1 cellular context compared by ENCODE assay signal in the genomic region with DNA sequence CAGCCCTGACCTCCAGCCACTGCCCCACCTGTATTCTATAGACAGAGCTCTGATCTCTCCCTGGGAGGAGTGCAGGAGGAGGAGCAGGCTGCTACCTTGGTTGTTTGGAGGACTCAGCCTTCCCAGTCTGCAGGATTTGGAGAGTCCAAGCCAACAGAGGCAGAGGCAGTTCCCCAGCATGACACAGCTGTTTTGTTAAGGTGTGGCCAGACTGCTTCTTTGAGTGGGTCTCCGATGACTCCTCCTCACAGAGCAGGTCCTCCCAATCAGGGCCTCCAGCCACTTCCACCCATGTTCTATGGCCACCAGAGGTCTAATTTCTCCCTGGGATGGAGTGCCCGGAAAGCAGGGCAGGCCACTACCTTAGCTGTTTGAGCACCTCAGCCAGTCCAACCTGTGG.
TF ChIP-seq lines count a peak whose summit lies in the region.

No MANE protein-coding gene starts in this region.

TF ChIP-seq in K562, 482 proteins besides CTCF, POLR2A, EP300 and RAD21 (continued from another document):
- TF ChIP-seq, protein P1, sequence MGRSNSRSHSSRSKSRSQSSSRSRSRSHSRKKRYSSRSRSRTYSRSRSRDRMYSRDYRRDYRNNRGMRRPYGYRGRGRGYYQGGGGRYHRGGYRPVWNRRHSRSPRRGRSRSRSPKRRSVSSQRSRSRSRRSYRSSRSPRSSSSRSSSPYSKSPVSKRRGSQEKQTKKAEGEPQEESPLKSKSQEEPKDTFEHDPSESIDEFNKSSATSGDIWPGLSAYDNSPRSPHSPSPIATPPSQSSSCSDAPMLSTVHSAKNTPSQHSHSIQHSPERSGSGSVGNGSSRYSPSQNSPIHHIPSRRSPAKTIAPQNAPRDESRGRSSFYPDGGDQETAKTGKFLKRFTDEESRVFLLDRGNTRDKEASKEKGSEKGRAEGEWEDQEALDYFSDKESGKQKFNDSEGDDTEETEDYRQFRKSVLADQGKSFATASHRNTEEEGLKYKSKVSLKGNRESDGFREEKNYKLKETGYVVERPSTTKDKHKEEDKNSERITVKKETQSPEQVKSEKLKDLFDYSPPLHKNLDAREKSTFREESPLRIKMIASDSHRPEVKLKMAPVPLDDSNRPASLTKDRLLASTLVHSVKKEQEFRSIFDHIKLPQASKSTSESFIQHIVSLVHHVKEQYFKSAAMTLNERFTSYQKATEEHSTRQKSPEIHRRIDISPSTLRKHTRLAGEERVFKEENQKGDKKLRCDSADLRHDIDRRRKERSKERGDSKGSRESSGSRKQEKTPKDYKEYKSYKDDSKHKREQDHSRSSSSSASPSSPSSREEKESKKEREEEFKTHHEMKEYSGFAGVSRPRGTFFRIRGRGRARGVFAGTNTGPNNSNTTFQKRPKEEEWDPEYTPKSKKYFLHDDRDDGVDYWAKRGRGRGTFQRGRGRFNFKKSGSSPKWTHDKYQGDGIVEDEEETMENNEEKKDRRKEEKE (IDR thresholded peaks at IDR 0.05; ENCODE audit: borderline replicate concordance in 1 of 2, control insufficient read depth in 1 of 2, low read depth in 2 of 2, low read length in 1 of 2) = no peak
- TF ChIP-seq HMG20A (CRISPR knock-in tag; conservative IDR thresholded peaks at IDR 0.05) = no peak
- TF ChIP-seq NR2F6 (CRISPR knock-in tag; IDR thresholded peaks at IDR 0.05) = no peak
- no peak for TF ChIP-seq SMAD2 (IDR thresholded peaks at IDR 0.05; ENCODE audit: low read depth, low read length)
- TF ChIP-seq TFAM (CRISPR knock-in tag; conservative IDR thresholded peaks at IDR 0.05) = no peak
- TF ChIP-seq MAFG (tag; conservative IDR thresholded peaks at IDR 0.05) = peak; percentile 90
- TF ChIP-seq MYNN (IDR thresholded peaks at IDR 0.05) = no peak
- TF ChIP-seq MYNN (CRISPR knock-in tag; IDR thresholded peaks at IDR 0.05) = no peak
- TF ChIP-seq ETV1 (tag; conservative IDR thresholded peaks at IDR 0.05; ENCODE audit: low read depth) = no peak
- no peak for TF ChIP-seq ZNF586 (CRISPR knock-in tag; conservative IDR thresholded peaks at IDR 0.05)
- TF ChIP-seq NFE2 (IDR thresholded peaks at IDR 0.05; ENCODE audit: low read depth) = peak; percentile 94
- TF ChIP-seq, protein P2, sequence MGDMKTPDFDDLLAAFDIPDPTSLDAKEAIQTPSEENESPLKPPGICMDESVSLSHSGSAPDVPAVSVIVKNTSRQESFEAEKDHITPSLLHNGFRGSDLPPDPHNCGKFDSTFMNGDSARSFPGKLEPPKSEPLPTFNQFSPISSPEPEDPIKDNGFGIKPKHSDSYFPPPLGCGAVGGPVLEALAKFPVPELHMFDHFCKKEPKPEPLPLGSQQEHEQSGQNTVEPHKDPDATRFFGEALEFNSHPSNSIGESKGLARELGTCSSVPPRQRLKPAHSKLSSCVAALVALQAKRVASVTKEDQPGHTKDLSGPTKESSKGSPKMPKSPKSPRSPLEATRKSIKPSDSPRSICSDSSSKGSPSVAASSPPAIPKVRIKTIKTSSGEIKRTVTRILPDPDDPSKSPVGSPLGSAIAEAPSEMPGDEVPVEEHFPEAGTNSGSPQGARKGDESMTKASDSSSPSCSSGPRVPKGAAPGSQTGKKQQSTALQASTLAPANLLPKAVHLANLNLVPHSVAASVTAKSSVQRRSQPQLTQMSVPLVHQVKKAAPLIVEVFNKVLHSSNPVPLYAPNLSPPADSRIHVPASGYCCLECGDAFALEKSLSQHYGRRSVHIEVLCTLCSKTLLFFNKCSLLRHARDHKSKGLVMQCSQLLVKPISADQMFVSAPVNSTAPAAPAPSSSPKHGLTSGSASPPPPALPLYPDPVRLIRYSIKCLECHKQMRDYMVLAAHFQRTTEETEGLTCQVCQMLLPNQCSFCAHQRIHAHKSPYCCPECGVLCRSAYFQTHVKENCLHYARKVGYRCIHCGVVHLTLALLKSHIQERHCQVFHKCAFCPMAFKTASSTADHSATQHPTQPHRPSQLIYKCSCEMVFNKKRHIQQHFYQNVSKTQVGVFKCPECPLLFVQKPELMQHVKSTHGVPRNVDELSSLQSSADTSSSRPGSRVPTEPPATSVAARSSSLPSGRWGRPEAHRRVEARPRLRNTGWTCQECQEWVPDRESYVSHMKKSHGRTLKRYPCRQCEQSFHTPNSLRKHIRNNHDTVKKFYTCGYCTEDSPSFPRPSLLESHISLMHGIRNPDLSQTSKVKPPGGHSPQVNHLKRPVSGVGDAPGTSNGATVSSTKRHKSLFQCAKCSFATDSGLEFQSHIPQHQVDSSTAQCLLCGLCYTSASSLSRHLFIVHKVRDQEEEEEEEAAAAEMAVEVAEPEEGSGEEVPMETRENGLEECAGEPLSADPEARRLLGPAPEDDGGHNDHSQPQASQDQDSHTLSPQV (IDR thresholded peaks at IDR 0.05) = no peak
- TF ChIP-seq BRD9 (IDR thresholded peaks at IDR 0.05; ENCODE audit: low read depth, partially characterized antibody) = no peak
- no peak for TF ChIP-seq ZC3H8 (IDR thresholded peaks at IDR 0.05)
- TF ChIP-seq, protein P3, sequence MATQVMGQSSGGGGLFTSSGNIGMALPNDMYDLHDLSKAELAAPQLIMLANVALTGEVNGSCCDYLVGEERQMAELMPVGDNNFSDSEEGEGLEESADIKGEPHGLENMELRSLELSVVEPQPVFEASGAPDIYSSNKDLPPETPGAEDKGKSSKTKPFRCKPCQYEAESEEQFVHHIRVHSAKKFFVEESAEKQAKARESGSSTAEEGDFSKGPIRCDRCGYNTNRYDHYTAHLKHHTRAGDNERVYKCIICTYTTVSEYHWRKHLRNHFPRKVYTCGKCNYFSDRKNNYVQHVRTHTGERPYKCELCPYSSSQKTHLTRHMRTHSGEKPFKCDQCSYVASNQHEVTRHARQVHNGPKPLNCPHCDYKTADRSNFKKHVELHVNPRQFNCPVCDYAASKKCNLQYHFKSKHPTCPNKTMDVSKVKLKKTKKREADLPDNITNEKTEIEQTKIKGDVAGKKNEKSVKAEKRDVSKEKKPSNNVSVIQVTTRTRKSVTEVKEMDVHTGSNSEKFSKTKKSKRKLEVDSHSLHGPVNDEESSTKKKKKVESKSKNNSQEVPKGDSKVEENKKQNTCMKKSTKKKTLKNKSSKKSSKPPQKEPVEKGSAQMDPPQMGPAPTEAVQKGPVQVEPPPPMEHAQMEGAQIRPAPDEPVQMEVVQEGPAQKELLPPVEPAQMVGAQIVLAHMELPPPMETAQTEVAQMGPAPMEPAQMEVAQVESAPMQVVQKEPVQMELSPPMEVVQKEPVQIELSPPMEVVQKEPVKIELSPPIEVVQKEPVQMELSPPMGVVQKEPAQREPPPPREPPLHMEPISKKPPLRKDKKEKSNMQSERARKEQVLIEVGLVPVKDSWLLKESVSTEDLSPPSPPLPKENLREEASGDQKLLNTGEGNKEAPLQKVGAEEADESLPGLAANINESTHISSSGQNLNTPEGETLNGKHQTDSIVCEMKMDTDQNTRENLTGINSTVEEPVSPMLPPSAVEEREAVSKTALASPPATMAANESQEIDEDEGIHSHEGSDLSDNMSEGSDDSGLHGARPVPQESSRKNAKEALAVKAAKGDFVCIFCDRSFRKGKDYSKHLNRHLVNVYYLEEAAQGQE (CRISPR knock-in tag; IDR thresholded peaks at IDR 0.05; ENCODE audit: low read depth) = no peak
- peak; percentile 88 for TF ChIP-seq C11orf30 (IDR thresholded peaks at IDR 0.05; ENCODE audit: low read depth)
- TF ChIP-seq BMI1 (IDR thresholded peaks at IDR 0.05; ENCODE audit: low read length) = no peak
- TF ChIP-seq PURB (CRISPR knock-in tag; IDR thresholded peaks at IDR 0.05; ENCODE audit: low read depth) = no peak
- TF ChIP-seq ARID1B (IDR thresholded peaks at IDR 0.05) = 0 out of 2 replicates have a peak, but pooled peaks have one; percentile 7
- TF ChIP-seq, protein P4, sequence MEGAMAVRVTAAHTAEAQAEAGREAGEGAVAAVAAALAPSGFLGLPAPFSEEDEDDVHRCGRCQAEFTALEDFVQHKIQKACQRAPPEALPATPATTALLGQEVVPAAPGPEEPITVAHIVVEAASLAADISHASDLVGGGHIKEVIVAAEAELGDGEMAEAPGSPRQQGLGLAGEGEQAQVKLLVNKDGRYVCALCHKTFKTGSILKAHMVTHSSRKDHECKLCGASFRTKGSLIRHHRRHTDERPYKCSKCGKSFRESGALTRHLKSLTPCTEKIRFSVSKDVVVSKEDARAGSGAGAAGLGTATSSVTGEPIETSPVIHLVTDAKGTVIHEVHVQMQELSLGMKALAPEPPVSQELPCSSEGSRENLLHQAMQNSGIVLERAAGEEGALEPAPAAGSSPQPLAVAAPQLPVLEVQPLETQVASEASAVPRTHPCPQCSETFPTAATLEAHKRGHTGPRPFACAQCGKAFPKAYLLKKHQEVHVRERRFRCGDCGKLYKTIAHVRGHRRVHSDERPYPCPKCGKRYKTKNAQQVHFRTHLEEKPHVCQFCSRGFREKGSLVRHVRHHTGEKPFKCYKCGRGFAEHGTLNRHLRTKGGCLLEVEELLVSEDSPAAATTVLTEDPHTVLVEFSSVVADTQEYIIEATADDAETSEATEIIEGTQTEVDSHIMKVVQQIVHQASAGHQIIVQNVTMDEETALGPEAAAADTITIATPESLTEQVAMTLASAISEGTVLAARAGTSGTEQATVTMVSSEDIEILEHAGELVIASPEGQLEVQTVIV (CRISPR knock-in tag; IDR thresholded peaks at IDR 0.05; ENCODE audit: borderline replicate concordance) = no peak
- no peak for TF ChIP-seq CREM (IDR thresholded peaks at IDR 0.05; ENCODE audit: low read depth)
- no peak for TF ChIP-seq CHD2 (IDR thresholded peaks at IDR 0.05; ENCODE audit: low read depth, low read length)
- peak; percentile 59; the same call in 1 of the 2 replicates for TF ChIP-seq BACH1 (tag; IDR thresholded peaks at IDR 0.05)
- TF ChIP-seq GTF2F1 (IDR thresholded peaks at IDR 0.05; ENCODE audit: low read depth, low read length) = no peak
- TF ChIP-seq, protein P5, sequence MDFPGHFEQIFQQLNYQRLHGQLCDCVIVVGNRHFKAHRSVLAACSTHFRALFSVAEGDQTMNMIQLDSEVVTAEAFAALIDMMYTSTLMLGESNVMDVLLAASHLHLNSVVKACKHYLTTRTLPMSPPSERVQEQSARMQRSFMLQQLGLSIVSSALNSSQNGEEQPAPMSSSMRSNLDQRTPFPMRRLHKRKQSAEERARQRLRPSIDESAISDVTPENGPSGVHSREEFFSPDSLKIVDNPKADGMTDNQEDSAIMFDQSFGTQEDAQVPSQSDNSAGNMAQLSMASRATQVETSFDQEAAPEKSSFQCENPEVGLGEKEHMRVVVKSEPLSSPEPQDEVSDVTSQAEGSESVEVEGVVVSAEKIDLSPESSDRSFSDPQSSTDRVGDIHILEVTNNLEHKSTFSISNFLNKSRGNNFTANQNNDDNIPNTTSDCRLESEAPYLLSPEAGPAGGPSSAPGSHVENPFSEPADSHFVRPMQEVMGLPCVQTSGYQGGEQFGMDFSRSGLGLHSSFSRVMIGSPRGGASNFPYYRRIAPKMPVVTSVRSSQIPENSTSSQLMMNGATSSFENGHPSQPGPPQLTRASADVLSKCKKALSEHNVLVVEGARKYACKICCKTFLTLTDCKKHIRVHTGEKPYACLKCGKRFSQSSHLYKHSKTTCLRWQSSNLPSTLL (IDR thresholded peaks at IDR 0.05) = no peak
- no peak for TF ChIP-seq ZNF324 (CRISPR knock-in tag; IDR thresholded peaks at IDR 0.05)
- TF ChIP-seq MAFF (IDR thresholded peaks at IDR 0.05; ENCODE audit: low read length) = peak; percentile 69; the same call in 1 of the 2 replicates
- no peak for TF ChIP-seq ZNF133 (CRISPR knock-in tag; IDR thresholded peaks at IDR 0.05)
- TF ChIP-seq GABPA (tag; conservative IDR thresholded peaks at IDR 0.05; ENCODE audit: low read depth) = no peak
- TF ChIP-seq, protein P6, sequence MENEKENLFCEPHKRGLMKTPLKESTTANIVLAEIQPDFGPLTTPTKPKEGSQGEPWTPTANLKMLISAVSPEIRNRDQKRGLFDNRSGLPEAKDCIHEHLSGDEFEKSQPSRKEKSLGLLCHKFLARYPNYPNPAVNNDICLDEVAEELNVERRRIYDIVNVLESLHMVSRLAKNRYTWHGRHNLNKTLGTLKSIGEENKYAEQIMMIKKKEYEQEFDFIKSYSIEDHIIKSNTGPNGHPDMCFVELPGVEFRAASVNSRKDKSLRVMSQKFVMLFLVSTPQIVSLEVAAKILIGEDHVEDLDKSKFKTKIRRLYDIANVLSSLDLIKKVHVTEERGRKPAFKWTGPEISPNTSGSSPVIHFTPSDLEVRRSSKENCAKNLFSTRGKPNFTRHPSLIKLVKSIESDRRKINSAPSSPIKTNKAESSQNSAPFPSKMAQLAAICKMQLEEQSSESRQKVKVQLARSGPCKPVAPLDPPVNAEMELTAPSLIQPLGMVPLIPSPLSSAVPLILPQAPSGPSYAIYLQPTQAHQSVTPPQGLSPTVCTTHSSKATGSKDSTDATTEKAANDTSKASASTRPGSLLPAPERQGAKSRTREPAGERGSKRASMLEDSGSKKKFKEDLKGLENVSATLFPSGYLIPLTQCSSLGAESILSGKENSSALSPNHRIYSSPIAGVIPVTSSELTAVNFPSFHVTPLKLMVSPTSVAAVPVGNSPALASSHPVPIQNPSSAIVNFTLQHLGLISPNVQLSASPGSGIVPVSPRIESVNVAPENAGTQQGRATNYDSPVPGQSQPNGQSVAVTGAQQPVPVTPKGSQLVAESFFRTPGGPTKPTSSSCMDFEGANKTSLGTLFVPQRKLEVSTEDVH (IDR thresholded peaks at IDR 0.05; ENCODE audit: low read depth, partially characterized antibody) = no peak
